Comparison of ENCODE assay signal across 8 cellular contexts in genomic region chr10:75395171-75395954, GRCh38. TPM values are rescaled to one million over a fixed set of nuclear protein-coding genes. Genes with fewer than 3 reads are reported as not detected.
DNase-seq lines count a peak whose midpoint lies in the region; ATAC-seq, FAIRE-seq and TF ChIP-seq lines count a peak whose summit lies in the region.

No MANE protein-coding gene starts in this region.

- H2BK15ac ChIP-seq in H1 (ENCODE audit: low read length), result peak overlapping the region; percentile 25; the same call in 1 of the 2 replicates

- intact Hi-C loops in vagina (cut with DNase I), result loop anchor here (5.0 to 10.0 kb wide), 6 partner anchors 101 to 1609 kb away; no protein-coding TSS in a partner anchor

- H2AFZ ChIP-seq in H1 (ENCODE audit: low read length), result peak overlapping the region; percentile 48; the same call in 1 of the 2 replicates

- H3K4me3 ChIP-seq in H1 (ENCODE audit: extremely low read depth in 1 of 4, insufficient read depth in 2 of 4, low read depth in 3 of 4, low read length in 4 of 4) (peak overlapping the region; percentile 14 to 62 (median 52); a peak in 5 of 8 replicates), mesodermal cell (ENCODE audit: extremely low read depth, insufficient read depth, low read length, poor library complexity, severe bottlenecking) (peak overlapping the region; percentile 44), vagina (peak overlapping the region; percentile 62 to 99)

- no peaks in the 10 kb centered on the region for H3K79me2 ChIP-seq in H1 (ENCODE audit: control insufficient read depth in 1 of 2, insufficient read depth in 2 of 2, low read length in 2 of 2)

- H3K4me1 ChIP-seq in H1 (replicated peaks in 1 of 4; ENCODE audit: control insufficient read depth in 3 of 4, insufficient read depth in 4 of 4, low read length in 3 of 4), result peaks cover 0 to 38% (median 16%) of the 10 kb centered on the region in 4 experiments; a peak in 6 of 7 replicates
- H3K4me1 ChIP-seq in mesodermal cell (ENCODE audit: control insufficient read depth, insufficient read depth, low read length, poor library complexity, severe bottlenecking), result peaks cover 8% of the 10 kb centered on the region
- peaks cover 18% of the 10 kb centered on the region for H3K4me1 ChIP-seq in vagina

- DNase-seq in D721Med (ENCODE audit: insufficient read length, low spot score) (no peak), H1 (ENCODE audit: low read depth in 1 of 2, low spot score in 2 of 2) (peak in 1 of 2 experiments; percentile 90), vagina (ENCODE audit: extremely low spot score in 2 of 2) (no peak), RKO (ENCODE audit: low spot score) (no peak)
- DNase-seq in effector CD8-positive, alpha-beta T cell (lab: John Stamatoyannopoulos, UW), result no peak

- no peak overlapping the region for H3K23ac ChIP-seq in H1 (ENCODE audit: insufficient read length)

- ATAC-seq in HG03571 (IDR thresholded peaks at IDR 0.05; ENCODE audit: unreplicated experiment), result no peak

- TF ChIP-seq RAD21 in Ishikawa (IDR thresholded peaks at IDR 0.05; ENCODE audit: low read depth), result peak; percentile 57; the same call in 1 of the 2 replicates
- TF ChIP-seq RAD21 in H1 (IDR thresholded peaks at IDR 0.05 in 1 of 2, conservative IDR thresholded peaks at IDR 0.05 in 1 of 2; ENCODE audit: low read depth in 2 of 2, low read length in 2 of 2), result peak; percentile 56 to 77

- no peak overlapping the region for H2BK5ac ChIP-seq in H1 (ENCODE audit: low read depth, low read length)

- no peak overlapping the region for H2BK120ac ChIP-seq in H1 (replicated peaks; ENCODE audit: low read depth, low read length)

- WGBS in H1 (ENCODE audit: extremely low coverage in 1 of 2, insufficient coverage in 1 of 2, insufficient read length in 1 of 2, insufficient replicate concordance in 2 of 2, low coverage in 1 of 2, low lambda C conversion rate in 2 of 2, missing lambda C conversion rate in 1 of 2), 2 experiments, result 10% methylated on average over 21 of the region's 64 CpGs; no CpG with 5 or more reads in 1 of the 2 experiments
- 9 to 13% methylated on average over 32 to 47 of the region's 64 CpGs for WGBS in mesodermal cell (ENCODE audit: insufficient coverage in 2 of 2), 2 experiments

- H3K36me3 ChIP-seq in H1 (ENCODE audit: control insufficient read depth in 2 of 4, insufficient read depth in 4 of 4, low read length in 3 of 4), result peaks cover 0 to 5% (median 0%) of the 10 kb centered on the region in 4 experiments; a peak in 1 of 8 replicates
- H3K36me3 ChIP-seq in mesodermal cell (ENCODE audit: control insufficient read depth, insufficient read depth, low read length), result peaks cover 10% of the 10 kb centered on the region
- H3K36me3 ChIP-seq in vagina, result peaks cover 0 to 12% of the 10 kb centered on the region in 2 donors

- no peak overlapping the region for H4K5ac ChIP-seq in H1 (ENCODE audit: insufficient read length, low read depth, low read length)

- peak; percentile 60 for TF ChIP-seq CTCF in D721Med (IDR thresholded peaks at IDR 0.05; ENCODE audit: insufficient read depth, missing control alignments)
- peak in 2 of 3 experiments; percentile 76 to 93; a peak in 3 of 4 replicates for TF ChIP-seq CTCF in H1 (IDR thresholded peaks at IDR 0.05; ENCODE audit: control extremely low read depth in 1 of 3, insufficient read depth in 1 of 3, low read depth in 1 of 3, low read length in 3 of 3)
- TF ChIP-seq CTCF in vagina (IDR thresholded peaks at IDR 0.05), result peak; percentile 84 to 92 (median 85)

- CTCF ChIA-PET in H1 (lab: Charles Lee; ENCODE audit: partially characterized antibody), result interaction anchor here (0.5 to 4.6 kb wide), 38 partner anchors 9 to 1203 kb away, joined by 3 to 25 read pairs (median 3); partner anchors contain the start of gene LRMDA

- no peak overlapping the region; the same call in 1 of the 2 replicates for H3K18ac ChIP-seq in H1 (ENCODE audit: extremely low read depth, low read length)

- peaks cover 64 to 94% (median 75%) of the 10 kb centered on the region in 4 experiments for H3K27me3 ChIP-seq in H1 (replicated peaks in 1 of 4; ENCODE audit: control insufficient read depth in 3 of 4, extremely low read depth in 1 of 4, insufficient read depth in 3 of 4, low read length in 3 of 4)
- H3K27me3 ChIP-seq in vagina, result no peaks in the 10 kb centered on the region

- peaks cover 20% of the 10 kb centered on the region; the same call in 1 of the 2 replicates for H3K23me2 ChIP-seq in H1 (ENCODE audit: low read depth, low read length)

- H3K56ac ChIP-seq in H1 (replicated peaks; ENCODE audit: insufficient read length, low read depth, low read length), result no peak overlapping the region

- H3K9me3 ChIP-seq in H1 (ENCODE audit: insufficient read depth in 2 of 2, low read depth in 1 of 2, low read length in 1 of 2) (no peaks in the 10 kb centered on the region), mesodermal cell (ENCODE audit: control insufficient read depth, low read length) (no peaks in the 10 kb centered on the region), vagina (no peaks in the 10 kb centered on the region)

- peak overlapping the region; percentile 28; the same call in 1 of the 2 replicates for H4K8ac ChIP-seq in H1 (ENCODE audit: extremely low read depth, insufficient read depth, low read length)

- peak overlapping the region; percentile 13; the same call in 1 of the 2 replicates for H2BK12ac ChIP-seq in H1 (ENCODE audit: low read depth, low read length)

- H2BK20ac ChIP-seq in H1 (ENCODE audit: low read length), result no peak overlapping the region

- H3K27ac ChIP-seq in H1 (ENCODE audit: low read depth, low read length) (no peak overlapping the region), mesodermal cell (ENCODE audit: low read depth, low read length, severe bottlenecking) (peak overlapping the region; percentile 75), vagina (peak overlapping the region; percentile 99)

- H4K91ac ChIP-seq in H1 (replicated peaks; ENCODE audit: insufficient read length, low read length), result no peak overlapping the region

- FAIRE-seq in D721Med (lab: Jason Lieb, UNC), result no peak
- FAIRE-seq in H1 (lab: Jason Lieb, UNC), result no peak

- TF ChIP-seq EP300 in Ishikawa (IDR thresholded peaks at IDR 0.05; ENCODE audit: borderline replicate concordance) (no peak), H1 (IDR thresholded peaks at IDR 0.05; ENCODE audit: borderline replicate concordance in 1 of 2, low read depth in 2 of 2, low read length in 2 of 2) (no peak)

- no peak overlapping the region for H2AK5ac ChIP-seq in H1 (ENCODE audit: low read depth, low read length)

- H3K4me2 ChIP-seq in H1 (ENCODE audit: insufficient read depth in 1 of 2, low read depth in 2 of 2, low read length in 2 of 2), result peak overlapping the region; percentile 67 to 96

- no peaks in the 10 kb centered on the region for H3K79me1 ChIP-seq in H1 (ENCODE audit: low read depth, low read length)

- H3K14ac ChIP-seq in H1 (ENCODE audit: insufficient read length), result no peak overlapping the region

- no peak overlapping the region; a peak in 1 of 7 replicates for H3K9ac ChIP-seq in H1 (replicated peaks in 1 of 4; ENCODE audit: extremely low read depth in 1 of 4, low read depth in 3 of 4, low read length in 3 of 4)

- H4K20me1 ChIP-seq in H1 (replicated peaks in 1 of 2; ENCODE audit: control insufficient read depth in 1 of 2, insufficient read depth in 2 of 2, low read length in 2 of 2), result peaks cover 5 to 13% of the 10 kb centered on the region in 2 experiments

- H3K4ac ChIP-seq in H1 (replicated peaks; ENCODE audit: insufficient read length, low read depth, low read length), result no peak overlapping the region

- TF ChIP-seq POLR2A in H1 (IDR thresholded peaks at IDR 0.05; ENCODE audit: control extremely low read depth in 1 of 2, low read depth in 2 of 2, low read length in 2 of 2) (no peak), vagina (IDR thresholded peaks at IDR 0.05) (no peak)

- POLR2A ChIA-PET in H1 (lab: Charles Lee; ENCODE audit: partially characterized antibody), result interaction anchor here (0.7 to 2.0 kb wide), 4 partner anchors 11 to 148 kb away, joined by 3 to 5 read pairs (median 4); no protein-coding TSS in a partner anchor

TF ChIP-seq in Ishikawa, 13 proteins besides CTCF, POLR2A, EP300 and RAD21:
- TF ChIP-seq MAX (IDR thresholded peaks at IDR 0.05) (peak; percentile 53), YY1 (IDR thresholded peaks at IDR 0.05; ENCODE audit: low read depth) (no peak)
TF ChIP-seq in Ishikawa: peak in this region for 1.

TF ChIP-seq in H1, 55 proteins besides CTCF, POLR2A, EP300 and RAD21 (continues in another document):
- TF ChIP-seq MAX (IDR thresholded peaks at IDR 0.05) (peak; percentile 52; the same call in 1 of the 2 replicates), SP2 (IDR thresholded peaks at IDR 0.05; ENCODE audit: low read length) (no peak), KDM4A (IDR thresholded peaks at IDR 0.05; ENCODE audit: low read depth, low read length, severe bottlenecking) (peak; percentile 48), RNF2 (IDR thresholded peaks at IDR 0.05; ENCODE audit: borderline replicate concordance, low read depth, low read length, missing control alignments, poor library complexity, severe bottlenecking) (no peak)

RNA-seq across cellular contexts. Expression of gene ZNF503, which starts 6.2 kb away (rescaled TPM):
- 0.13 and 0.27 TPM in 2 replicates for total RNA-seq in H1 (2021; fragmentation: NEBNext Ultra II Directional; extraction: Animal tissue kit (Norgen Biotek cat#: 25700))
- 0.03 and 0.09 TPM in 2 replicates for polyA plus RNA-seq in H1 (2011; rRNA removed)
- polyA plus RNA-seq in H1 (2011; cell fraction: cytosol; rRNA removed), result 0.05 TPM
- 0.13 TPM for polyA plus RNA-seq in H1 (2011; cell fraction: nucleus; rRNA removed)
- 0.07 to 0.11 TPM (median 0.08 TPM) in 4 replicates for polyA plus RNA-seq in H1 (2012, experiment 1 of 2)
- polyA plus RNA-seq in H1 (2012, experiment 2 of 2), result 0.14 TPM
- 0.20 TPM for polyA plus RNA-seq in H1 (2013, experiment 1 of 2)
- 0.13 TPM for polyA plus RNA-seq in H1 (2013, experiment 2 of 2)
- polyA minus RNA-seq in H1 (2011; rRNA and poly(A)+ RNA removed), result not detected in 2 replicates
- polyA minus RNA-seq in H1 (2011; cell fraction: cytosol; rRNA and poly(A)+ RNA removed), result not detected
- polyA minus RNA-seq in H1 (2011; cell fraction: nucleus; rRNA and poly(A)+ RNA removed), result 0.20 TPM
- 35.4 TPM for polyA plus RNA-seq in mesodermal cell (2013, experiment 1 of 2)
- polyA plus RNA-seq in mesodermal cell (2013, experiment 2 of 2), result 35.7 TPM
- total RNA-seq in vagina, result 24.6 TPM

RNA-seq across cellular contexts. Expression of gene LRMDA, which starts 36.1 kb away (rescaled TPM):
- total RNA-seq in H1 (2021; fragmentation: NEBNext Ultra II Directional; extraction: Animal tissue kit (Norgen Biotek cat#: 25700)), result 0.86 and 2.4 TPM in 2 replicates
- polyA plus RNA-seq in H1 (2011; rRNA removed), result 0.52 and 2.8 TPM in 2 replicates
- polyA plus RNA-seq in H1 (2011; cell fraction: cytosol; rRNA removed), result 1.9 TPM
- 2.3 TPM for polyA plus RNA-seq in H1 (2011; cell fraction: nucleus; rRNA removed)
- 1.3 to 4.1 TPM (median 3.0 TPM) in 4 replicates for polyA plus RNA-seq in H1 (2012, experiment 1 of 2)
- 0.24 TPM for polyA plus RNA-seq in H1 (2012, experiment 2 of 2)
- polyA plus RNA-seq in H1 (2013, experiment 1 of 2), result 0.24 TPM
- polyA plus RNA-seq in H1 (2013, experiment 2 of 2), result 0.39 TPM
- 0.63 and 4.4 TPM in 2 replicates for polyA minus RNA-seq in H1 (2011; rRNA and poly(A)+ RNA removed)
- 1.1 TPM for polyA minus RNA-seq in H1 (2011; cell fraction: cytosol; rRNA and poly(A)+ RNA removed)
- 5.4 TPM for polyA minus RNA-seq in H1 (2011; cell fraction: nucleus; rRNA and poly(A)+ RNA removed)
- 1.4 TPM for polyA plus RNA-seq in mesodermal cell (2013, experiment 1 of 2)
- 2.9 TPM for polyA plus RNA-seq in mesodermal cell (2013, experiment 2 of 2)
- 22.6 TPM for total RNA-seq in vagina

Comparison
In these comparisons a context has a peak if more than half of its experiments do, and no peak if none do; other contexts are left out.
1. RNA of gene ZNF503, which starts 6.2 kb away (total RNA-seq): 24.6 TPM in vagina (single experiment); 0.13 to 0.27 TPM in H1; every median in the first group is over 10 times any median in the second.
2. Peak in every context shown above with its lines, with median percentiles within 50 percentile points of each other: CTCF ChIP-seq and H3K4me3 ChIP-seq.